9 cellular contexts compared by ENCODE assay signal in the genomic region with DNA sequence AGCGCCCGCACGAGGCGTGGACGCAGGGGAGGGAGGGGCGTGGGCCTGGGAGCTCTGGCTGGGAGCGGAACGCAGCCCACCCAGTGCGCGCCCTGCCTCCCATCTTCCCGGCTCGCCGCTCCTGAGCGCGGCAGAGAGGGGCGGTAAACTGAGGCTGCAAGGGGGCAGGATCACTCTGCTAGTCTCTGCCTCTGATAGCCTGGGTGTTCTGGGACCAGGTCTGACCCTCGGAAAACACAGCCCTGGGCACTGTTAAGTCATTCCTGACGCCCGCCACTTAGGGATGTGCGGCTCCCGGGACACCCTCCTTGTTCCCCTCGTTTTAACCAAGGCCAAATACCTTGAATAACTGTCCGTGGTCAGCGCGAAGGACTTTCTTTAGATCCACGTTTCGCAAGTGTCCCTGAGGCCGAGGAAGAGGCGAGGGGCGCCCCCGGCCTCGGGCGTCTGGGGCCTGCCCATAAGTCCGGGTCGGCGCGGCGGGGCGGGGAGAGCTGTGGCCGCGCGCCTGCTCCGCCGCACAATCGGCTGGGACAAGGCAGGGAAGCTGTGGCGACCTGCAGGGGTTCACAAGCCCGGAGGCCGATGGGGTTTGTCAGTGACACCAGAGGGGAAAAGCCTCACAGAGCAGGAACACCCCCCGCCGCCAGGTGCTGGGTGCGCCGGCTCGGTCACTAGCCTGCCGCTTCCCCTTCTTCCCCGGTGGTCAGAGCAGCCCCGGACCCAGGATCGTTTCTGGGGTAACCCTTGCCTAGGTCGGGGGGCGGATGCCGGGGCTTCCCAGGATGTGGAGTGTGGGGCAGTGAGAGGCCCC. TPM values are rescaled to one million over a fixed set of nuclear protein-coding genes. Genes with fewer than 3 reads are reported as not detected.
DNase-seq lines count a peak whose midpoint lies in the region; ATAC-seq and TF ChIP-seq lines count a peak whose summit lies in the region.
"Had no signal": no experiment of that assay in that cellular context is flagged by ENCODE, and none has a peak within 500 bp of the region (broad histone marks: within the 10 kb centered on the region; RNA-seq: fewer than 3 reads in every experiment).

No MANE protein-coding gene starts in this region.

- H3K4me3 ChIP-seq in CD8-positive, alpha-beta T cell (ENCODE audit: low read depth, low read length), result peak overlapping the region; percentile 53
- H3K4me3 ChIP-seq in ectodermal cell (ENCODE audit: insufficient read depth, low read depth, low read length), result peak overlapping the region; percentile 19
- H3K4me3 ChIP-seq in parathyroid adenoma (ENCODE audit: low read depth, low read length), result no peak overlapping the region

- CTCF ChIA-PET in CD8-positive, alpha-beta T cell (lab: Charles Lee), result interaction anchor here (1.1 kb wide), 1 partner anchor 29 kb away, joined by 3 read pairs; no protein-coding TSS in a partner anchor

- H3K4me3 Mint-ChIP-seq in CD8-positive, alpha-beta T cell, result peak overlapping the region; percentile 77

- peak in 4 of 7 experiments; percentile 31 to 62 (median 44) for DNase-seq in CD8-positive, alpha-beta T cell
- DNase-seq in RPMI8226 (peak; percentile 21), omental fat pad (ENCODE audit: low spot score) (no peak)
- DNase-seq: NCI-H187 had no signal

- H3K4me1 ChIP-seq in CD8-positive, alpha-beta T cell (ENCODE audit: insufficient read depth, low read length), result peaks cover 31% of the 10 kb centered on the region
- H3K4me1 ChIP-seq in ectodermal cell (ENCODE audit: control insufficient read depth, insufficient read depth, low read length) (peaks cover 14% of the 10 kb centered on the region), parathyroid adenoma (peaks cover 5% of the 10 kb centered on the region)

- intact Hi-C loops in CD8-positive, alpha-beta T cell (cut with DNase I, micrococcal nuclease), result loop anchor here (5.0 kb wide), 5 partner anchors 47 to 477 kb away; a partner anchor contains a TSS

- H3K9me3 ChIP-seq in CD8-positive, alpha-beta T cell (ENCODE audit: low read length), result no peaks in the 10 kb centered on the region
- H3K9me3 ChIP-seq in ectodermal cell (ENCODE audit: control insufficient read depth, low read length), result no peaks in the 10 kb centered on the region
- H3K9me3 ChIP-seq in parathyroid adenoma (ENCODE audit: control insufficient read depth, low read length), result no peaks in the 10 kb centered on the region

- H3K27ac ChIP-seq in CD8-positive, alpha-beta T cell (ENCODE audit: low read depth, low read length), result no peak overlapping the region
- H3K27ac ChIP-seq in ectodermal cell (ENCODE audit: insufficient read depth, low read depth, low read length, poor library complexity, severe bottlenecking) (no peak overlapping the region), parathyroid adenoma (no peak overlapping the region)

- ATAC-seq in CD8-positive, alpha-beta T cell, result peak; percentile 21
- ATAC-seq in GM21529 (IDR thresholded peaks at IDR 0.05; ENCODE audit: unreplicated experiment) (no peak), GM21526 (IDR thresholded peaks at IDR 0.05; ENCODE audit: low FRiP score, unreplicated experiment) (no peak), HG02763 (IDR thresholded peaks at IDR 0.05; ENCODE audit: unreplicated experiment) (no peak), omental fat pad (ENCODE audit: low FRiP score) (no peak)

- 3% methylated on average over 60 of the region's 60 CpGs for WGBS in ectodermal cell, 2 experiments

- no peak for TF ChIP-seq CTCF in CD8-positive, alpha-beta T cell (IDR thresholded peaks at IDR 0.05)
- no peak for TF ChIP-seq CTCF in parathyroid adenoma (IDR thresholded peaks at IDR 0.05)
- TF ChIP-seq CTCF in omental fat pad (IDR thresholded peaks at IDR 0.05), result no peak

- no peaks in the 10 kb centered on the region for H3K36me3 ChIP-seq in CD8-positive, alpha-beta T cell (ENCODE audit: insufficient read depth, low read length)
- H3K36me3 ChIP-seq in ectodermal cell (ENCODE audit: control insufficient read depth, insufficient read depth, low read length), result no peaks in the 10 kb centered on the region
- no peaks in the 10 kb centered on the region for H3K36me3 ChIP-seq in parathyroid adenoma (ENCODE audit: control insufficient read depth, insufficient read depth, low read length)

- H3K4me1 Mint-ChIP-seq in CD8-positive, alpha-beta T cell (ENCODE audit: low read depth), result peaks cover 15% of the 10 kb centered on the region

- H3K4me2 ChIP-seq in parathyroid adenoma (ENCODE audit: low read length), result no peak overlapping the region

- H3K27ac Mint-ChIP-seq in CD8-positive, alpha-beta T cell, result no peak overlapping the region

- POLR2A ChIA-PET in CD8-positive, alpha-beta T cell (lab: Charles Lee), result no interaction called here

- H3K36me3 Mint-ChIP-seq in CD8-positive, alpha-beta T cell, result no peaks in the 10 kb centered on the region

- H3K9ac ChIP-seq in parathyroid adenoma, result no peak overlapping the region

- peaks cover 45% of the 10 kb centered on the region for H3K27me3 ChIP-seq in CD8-positive, alpha-beta T cell (ENCODE audit: insufficient read depth, low read length)
- H3K27me3 ChIP-seq in ectodermal cell (ENCODE audit: control insufficient read depth, insufficient read depth, low read length, poor library complexity, severe bottlenecking) (peaks cover 100% of the 10 kb centered on the region), parathyroid adenoma (ENCODE audit: control insufficient read depth, insufficient read depth, low read length) (no peaks in the 10 kb centered on the region)

- H3K27me3 Mint-ChIP-seq in CD8-positive, alpha-beta T cell (ENCODE audit: low read depth), result peaks cover 53% of the 10 kb centered on the region

- no peaks in the 10 kb centered on the region for H3K79me2 ChIP-seq in parathyroid adenoma

- H3K9me3 Mint-ChIP-seq in CD8-positive, alpha-beta T cell, result no peaks in the 10 kb centered on the region

- peak overlapping the region; percentile 78 for H2AFZ ChIP-seq in parathyroid adenoma

RNA-seq across cellular contexts. Expression of a gene that starts 1.5 kb away (rescaled TPM):
- under 1 TPM in 1 of 2 experiments, not detected in 1; 0.50 TPM for total RNA-seq in CD8-positive, alpha-beta T cell
- polyA plus RNA-seq in ectodermal cell (2013, experiment 1 of 4), result 0.65 TPM
- 0.69 TPM for polyA plus RNA-seq in ectodermal cell (2013, experiment 2 of 4)
- 0.27 TPM for polyA plus RNA-seq in ectodermal cell (2013, experiment 3 of 4)
- 0.16 TPM for polyA plus RNA-seq in ectodermal cell (2013, experiment 4 of 4)
- total RNA-seq in omental fat pad, result 1 to 10 TPM in 2 of 4 donors, not detected in 2; 1.2 to 2.0 TPM

RNA-seq across cellular contexts. Expression of a gene that starts 18.5 kb away (rescaled TPM):
- total RNA-seq in CD8-positive, alpha-beta T cell, result 10 to 100 TPM; 11.9 to 12.3 TPM
- not detected for polyA plus RNA-seq in ectodermal cell (2013, experiment 1 of 4)
- not detected for polyA plus RNA-seq in ectodermal cell (2013, experiment 2 of 4)
- polyA plus RNA-seq in ectodermal cell (2013, experiment 3 of 4), result not detected
- 0.08 TPM for polyA plus RNA-seq in ectodermal cell (2013, experiment 4 of 4)
- 1 to 10 TPM in 1 of 4 donors, under 1 TPM in 2, not detected in 1; 0.19 to 1.3 (median 0.84) TPM for total RNA-seq in omental fat pad

RNA-seq across cellular contexts. Expression of a gene that starts 48.9 kb away (rescaled TPM):
- total RNA-seq in CD8-positive, alpha-beta T cell, result 10 to 100 TPM; 13.6 to 16.0 TPM
- polyA plus RNA-seq in ectodermal cell (2013, experiment 1 of 4), result 37.6 TPM
- polyA plus RNA-seq in ectodermal cell (2013, experiment 2 of 4), result 33.7 TPM
- 27.7 TPM for polyA plus RNA-seq in ectodermal cell (2013, experiment 3 of 4)
- polyA plus RNA-seq in ectodermal cell (2013, experiment 4 of 4), result 28.1 TPM
- total RNA-seq in omental fat pad, result 10 to 100 TPM; 16.4 to 29.1 (median 20.3) TPM

Comparison
In these comparisons a context has a peak if more than half of its experiments do, and no peak if none do; other contexts are left out.
1. RNA of a gene that starts 18.5 kb away (total RNA-seq): 11.9 to 12.3 TPM in CD8-positive, alpha-beta T cell; 0.19 to 1.3 TPM in omental fat pad; every median in the first group is over 4 times any median in the second.